5 cellular contexts compared by ENCODE assay signal in the genomic region with DNA sequence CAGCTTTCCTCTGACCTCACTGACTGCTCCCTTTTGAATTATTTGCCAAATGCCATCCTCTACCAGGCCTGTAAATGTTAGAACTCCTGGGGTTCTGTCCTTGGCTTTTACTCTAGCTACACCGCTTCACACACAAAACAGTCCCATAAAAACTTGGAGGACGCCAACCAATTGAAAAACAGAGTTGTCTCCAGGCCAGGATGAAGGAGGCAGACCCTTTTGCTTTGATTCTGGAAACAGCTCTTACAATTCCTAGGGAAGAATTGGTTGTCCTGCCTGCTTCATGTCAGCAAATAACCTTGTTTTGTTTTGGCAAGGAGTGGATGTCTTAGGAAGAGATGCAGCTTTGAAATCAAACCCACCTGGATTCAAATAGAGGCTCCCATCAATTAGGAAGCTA.
"Had no signal": no experiment of that assay in that cellular context is flagged by ENCODE, and none has a peak within 500 bp of the region (broad histone marks: within the 10 kb centered on the region; RNA-seq: fewer than 3 reads in every experiment).

No MANE protein-coding gene starts in this region.

- DNase-seq: GM23248, GOT3, H7, HFFc6, IMR-90 had no signal

- H3K27ac Mint-ChIP-seq: HFFc6 had no signal

- H3K4me3 Mint-ChIP-seq: HFFc6 had no signal
